In genomic region chr7:112419543-112420130, GRCh38 we compare ENCODE assay signal across 28 cellular contexts.
"Had no signal": no experiment of that assay in that cellular context is flagged by ENCODE, and none has a peak within 500 bp of the region (broad histone marks: within the 10 kb centered on the region; RNA-seq: fewer than 3 reads in every experiment).

No MANE protein-coding gene starts in this region.

- H3K27ac ChIP-seq: adrenal gland, body of pancreas, cardiac muscle cell, colonic mucosa, spleen, testis, transverse colon, WERI-Rb-1 had no signal

- H3K27ac Mint-ChIP-seq: activated naive CD4-positive, alpha-beta T cell treated with anti-CD3 and anti-CD28 coated beads for 36 hours; activated naive CD8-positive, alpha-beta T cell treated with anti-CD3 and anti-CD28 coated beads for 36 hours; activated T-helper 1 cell treated with anti-CD3 and anti-CD28 coated beads, Interleukin-12 subunit alpha, Interleukin-12 subunit beta, Interleukin-2, Interleukin-4 antibody, amounts not matched to agents 30 ng/mL and 10 ng/mL and 1 ng/mL, durations not matched to agents 14 hours and 24 hours and 36 hours; immature natural killer cell; memory B cell; T-helper 2 cell treated with Interferon-gamma antibody and Interleukin-4, amounts not matched to agents 5 μg/mL and 100 μg/mL, for 36 hours had no signal

- H3K4me3 Mint-ChIP-seq: activated naive CD4-positive, alpha-beta T cell treated with anti-CD3 and anti-CD28 coated beads for 36 hours; activated naive CD8-positive, alpha-beta T cell treated with anti-CD3 and anti-CD28 coated beads for 36 hours; activated T-helper 1 cell treated with anti-CD3 and anti-CD28 coated beads, Interleukin-12 subunit alpha, Interleukin-12 subunit beta, Interleukin-2, Interleukin-4 antibody, amounts not matched to agents 30 ng/mL and 10 ng/mL and 1 ng/mL, durations not matched to agents 14 hours and 24 hours and 36 hours; immature natural killer cell; memory B cell; naive thymus-derived CD8-positive, alpha-beta T cell; T-helper 2 cell treated with Interferon-gamma antibody and Interleukin-4, amounts not matched to agents 5 μg/mL and 100 μg/mL, for 36 hours had no signal

- DNase-seq: activated CD4-positive, alpha-beta T cell treated with anti-CD3 and anti-CD28 coated beads for 48 hours; activated CD4-positive, alpha-beta T cell treated with anti-CD3 and anti-CD28 coated beads, Interleukin-2, amount 50 U/mL, for 48 hours; activated CD8-positive, alpha-beta memory T cell treated with anti-CD3 and anti-CD28 coated beads, Interleukin-2, amount 50 U/mL, for 4 hours; activated effector memory CD4-positive, alpha-beta T cell treated with anti-CD3 and anti-CD28 coated beads, Interleukin-2, amount 50 U/mL, for 16 hours; activated naive CD4-positive, alpha-beta T cell treated with anti-CD3 and anti-CD28 coated beads for 36 hours; activated naive CD8-positive, alpha-beta T cell treated with anti-CD3 and anti-CD28 coated beads for 36 hours; activated T-cell treated with anti-CD3 and anti-CD28 coated beads, Interleukin-2, amount 50 U/mL, for 1 hour; adrenal gland; aorta; body of pancreas; cerebellar nuclear complex; colonic mucosa; effector CD8-positive, alpha-beta T cell; immature natural killer cell; naive thymus-derived CD8-positive, alpha-beta T cell; posterior cingulate gyrus; right cardiac atrium; spleen; stimulated activated naive CD4-positive, alpha-beta T cell; T-helper 1 cell; testis; transverse colon; WERI-Rb-1 had no signal

- H3K4me1 ChIP-seq: colonic mucosa had no signal

- H3K4me3 ChIP-seq: adrenal gland, body of pancreas, cardiac muscle cell, colonic mucosa, spleen, testis, transverse colon had no signal

- H3K9me3 ChIP-seq: adrenal gland, body of pancreas, colonic mucosa, spleen, testis, transverse colon had no signal

- H3K9me3 Mint-ChIP-seq: T-helper 2 cell treated with Interferon-gamma antibody and Interleukin-4, amounts not matched to agents 5 μg/mL and 100 μg/mL, for 36 hours had no signal

- H3K36me3 Mint-ChIP-seq: activated naive CD8-positive, alpha-beta T cell treated with anti-CD3 and anti-CD28 coated beads for 36 hours had no signal

- ATAC-seq: activated CD4-positive, CD25-positive, alpha-beta regulatory T cell treated with anti-CD3 and anti-CD28 coated beads, Interleukin-2, amount 50 U/mL, for 24 hours; body of pancreas; naive thymus-derived CD8-positive, alpha-beta T cell; right cardiac atrium had no signal

- H3K27me3 ChIP-seq: adrenal gland, body of pancreas, cardiac muscle cell, colonic mucosa, testis, transverse colon had no signal

- H3K36me3 ChIP-seq: adrenal gland, cardiac muscle cell, colonic mucosa, spleen, transverse colon, WERI-Rb-1 had no signal

- H3K27me3 Mint-ChIP-seq: activated naive CD8-positive, alpha-beta T cell treated with anti-CD3 and anti-CD28 coated beads for 36 hours had no signal
